In the genomic region with DNA sequence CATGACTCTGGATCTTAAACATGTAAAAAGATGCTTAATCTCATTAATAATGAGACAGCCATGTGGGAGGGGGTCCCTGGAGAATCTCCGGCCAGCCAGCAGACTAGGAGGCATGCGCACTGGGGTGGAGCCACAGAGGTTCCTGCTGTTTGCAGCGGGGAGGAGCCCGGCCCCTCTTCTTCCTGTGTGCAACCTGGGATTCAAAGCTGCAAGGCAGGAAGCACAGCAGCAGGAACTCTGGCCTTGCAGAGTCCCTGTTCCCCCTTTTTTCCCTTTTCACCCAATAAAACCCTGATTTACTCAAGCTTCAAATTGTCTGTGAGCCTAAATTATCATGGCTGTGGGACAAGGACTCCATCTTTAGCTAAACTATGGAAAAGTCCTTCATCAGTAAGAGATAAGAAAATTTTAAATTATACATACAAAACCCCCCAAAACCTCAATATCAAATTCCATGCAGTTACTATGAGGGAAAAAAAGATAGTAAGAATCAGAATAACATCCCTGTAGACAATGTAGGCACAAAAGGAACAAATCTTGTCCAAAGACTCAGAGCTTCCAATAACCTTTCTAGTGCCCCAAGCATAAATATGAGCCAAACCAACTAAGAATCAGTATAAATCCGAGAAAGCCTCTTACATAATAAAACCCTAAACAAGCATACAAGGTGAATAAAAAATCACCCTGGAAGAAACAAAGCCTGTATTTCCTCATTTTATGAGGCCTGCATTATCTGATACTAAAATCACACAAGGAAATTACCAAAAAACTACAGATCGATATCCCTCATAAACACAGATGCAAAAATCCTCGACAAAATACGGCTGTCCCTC, we compare ENCODE assay signal across 8 cellular contexts. TPM values are rescaled to one million over a fixed set of nuclear protein-coding genes. Genes with fewer than 3 reads are reported as not detected.
A peak's percentile ranks its signal among the peaks of the same experiment; 100 is the strongest.
DNase-seq lines count a peak whose midpoint lies in the region; ATAC-seq and TF ChIP-seq lines count a peak whose summit lies in the region.

No MANE protein-coding gene starts in this region.

- H3K4me3 Mint-ChIP-seq in activated T-cell treated with anti-CD3 and anti-CD28 coated beads, Interleukin-2, amount 50 U/mL, for 24 hours: peak overlapping the region; percentile 54
- no peak overlapping the region for H3K4me3 Mint-ChIP-seq in neural crest cell

- peak overlapping the region; percentile 38; the same call in 1 of the 2 replicates for H3K27ac ChIP-seq in VCaP

- H3K9me3 Mint-ChIP-seq in activated T-cell treated with anti-CD3 and anti-CD28 coated beads, Interleukin-2, amount 50 U/mL, for 24 hours: no peaks in the 10 kb centered on the region
- H3K9me3 Mint-ChIP-seq in neural crest cell: no peaks in the 10 kb centered on the region

- DNase-seq in activated T-cell treated with anti-CD3 and anti-CD28 coated beads, Interleukin-2, amount 50 U/mL, for 24 hours: peak; percentile 37
- DNase-seq in activated T-cell treated with anti-CD3 and anti-CD28 coated beads, Interleukin-2, amount 50 U/mL, for 1 hour: no peak
- DNase-seq in fibroblast of pulmonary artery (ENCODE audit: low read depth) (peak; percentile 76), neural crest cell (ENCODE audit: low read depth, low spot score) (peak; percentile 57), NCI-H510A (lab: John Stamatoyannopoulos, UW) (no peak)

- H3K4me1 Mint-ChIP-seq in activated T-cell treated with anti-CD3 and anti-CD28 coated beads, Interleukin-2, amount 50 U/mL, for 24 hours (ENCODE audit: low read depth): peaks cover 40% of the 10 kb centered on the region
- H3K4me1 Mint-ChIP-seq in neural crest cell: peaks cover 27% of the 10 kb centered on the region

- peak overlapping the region; percentile 53 for H3K27ac Mint-ChIP-seq in activated T-cell treated with anti-CD3 and anti-CD28 coated beads, Interleukin-2, amount 50 U/mL, for 24 hours
- H3K27ac Mint-ChIP-seq in neural crest cell (ENCODE audit: unreplicated experiment): peak overlapping the region; percentile 27

- peaks cover 6% of the 10 kb centered on the region for H3K36me3 Mint-ChIP-seq in activated T-cell treated with anti-CD3 and anti-CD28 coated beads, Interleukin-2, amount 50 U/mL, for 24 hours (ENCODE audit: low read depth)
- no peaks in the 10 kb centered on the region for H3K36me3 Mint-ChIP-seq in neural crest cell (ENCODE audit: low read depth)

- ATAC-seq in HG03354 (IDR thresholded peaks at IDR 0.05; ENCODE audit: poor library complexity, severe bottlenecking, unreplicated experiment): peak; percentile 82
- ATAC-seq in GM18520 (IDR thresholded peaks at IDR 0.05; ENCODE audit: unreplicated experiment): no peak

- no peaks in the 10 kb centered on the region for H3K27me3 Mint-ChIP-seq in activated T-cell treated with anti-CD3 and anti-CD28 coated beads, Interleukin-2, amount 50 U/mL, for 24 hours
- no peaks in the 10 kb centered on the region for H3K27me3 Mint-ChIP-seq in neural crest cell (ENCODE audit: low read depth)

- H3K4me3 ChIP-seq in fibroblast of pulmonary artery (replicated peaks; ENCODE audit: low read depth, low read length): no peak overlapping the region

- TF ChIP-seq CTCF in VCaP (conservative IDR thresholded peaks at IDR 0.05) (no peak), fibroblast of pulmonary artery (IDR thresholded peaks at IDR 0.05; ENCODE audit: low read length, missing control alignments) (no peak), neural crest cell (conservative IDR thresholded peaks at IDR 0.05) (no peak)

RNA-seq across cellular contexts. Expression of a gene that starts 12.1 kb away (rescaled TPM):
- total RNA-seq in neural crest cell: 99.8 and 103 TPM in 2 replicates

RNA-seq across cellular contexts. Expression of a gene that starts 43.3 kb away (rescaled TPM):
- total RNA-seq in neural crest cell: 50.5 and 56.4 TPM in 2 replicates

Comparison
In these comparisons a context has a peak if more than half of its experiments do, and no peak if none do; other contexts are left out.
1. DNase-seq: peak in activated T-cell treated with anti-CD3 and anti-CD28 coated beads, Interleukin-2, amount 50 U/mL, for 24 hours (single experiment), fibroblast of pulmonary artery (single experiment) and neural crest cell (single experiment); none in activated T-cell treated with anti-CD3 and anti-CD28 coated beads, Interleukin-2, amount 50 U/mL, for 1 hour (single experiment) and NCI-H510A (single experiment).